11 cellular contexts compared by ENCODE assay signal in genomic region chr2:10905006-10905871, GRCh38. TPM values are rescaled to one million over a fixed set of nuclear protein-coding genes. Genes with fewer than 3 reads are reported as not detected.
"Had no signal": no experiment of that assay in that cellular context is flagged by ENCODE, and none has a peak within 500 bp of the region (broad histone marks: within the 10 kb centered on the region; RNA-seq: fewer than 3 reads in every experiment).

No MANE protein-coding gene starts in this region.

- H3K27me3 ChIP-seq: adrenal gland, cardiac muscle cell, sigmoid colon, uterus had no signal

- H3K9me3 ChIP-seq: adrenal gland, sigmoid colon, thoracic aorta, uterus had no signal

- H3K27ac ChIP-seq: adrenal gland, cardiac muscle cell, sigmoid colon, thoracic aorta, uterus had no signal

- DNase-seq: activated naive CD4-positive, alpha-beta T cell treated with anti-CD3 and anti-CD28 coated beads, Interleukin-2, amount 50 U/mL, for 16 hours; adrenal gland; hypothalamus; kidney glomerular epithelial cell; sigmoid colon; stimulated activated CD4-positive, alpha-beta T cell treated with anti-CD3 and anti-CD28 coated beads, Interleukin-1b, Interleukin-23, amount 100 ng/mL, for 48 hours; uterus had no signal

- H3K4me3 ChIP-seq: adrenal gland, cardiac muscle cell, sigmoid colon, thoracic aorta, uterus had no signal

- H3K4me1 ChIP-seq: adrenal gland, sigmoid colon, uterus had no signal

- ATAC-seq: esophagus mucosa had no signal

- H3K36me3 ChIP-seq: adrenal gland, cardiac muscle cell, sigmoid colon, thoracic aorta, uterus had no signal

RNA-seq across cellular contexts. Expression of gene KCNF1, which starts 6.5 kb away (rescaled TPM):
- total RNA-seq: esophagus mucosa, lower leg skin, thoracic aorta had no signal
